19 cellular contexts compared by ENCODE assay signal in the genomic region with DNA sequence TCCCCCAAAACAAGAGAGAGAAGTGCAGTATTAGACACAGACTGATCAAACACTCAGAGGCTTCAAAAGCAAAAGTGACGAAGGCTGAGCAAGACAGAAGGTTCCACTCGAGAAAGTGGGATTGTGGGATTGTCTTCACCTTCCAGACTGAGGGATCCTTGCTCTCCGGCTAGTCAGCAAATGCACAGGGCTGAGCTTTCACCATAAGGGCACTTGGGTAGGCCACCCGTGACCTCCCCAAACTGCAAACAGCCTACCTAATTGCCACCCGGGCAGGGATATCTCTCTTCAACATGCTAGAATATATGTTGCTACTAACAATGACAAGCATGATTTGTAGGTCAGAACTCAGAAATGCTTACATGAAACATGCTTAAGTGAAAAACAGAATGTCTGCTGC. TPM values are rescaled to one million over a fixed set of nuclear protein-coding genes. Genes with fewer than 3 reads are reported as not detected.
A peak's percentile ranks its signal among the peaks of the same experiment; 100 is the strongest.
DNase-seq lines count a peak whose midpoint lies in the region; ATAC-seq and TF ChIP-seq lines count a peak whose summit lies in the region.
"Had no signal": no experiment of that assay in that cellular context is flagged by ENCODE, and none has a peak within 500 bp of the region (broad histone marks: within the 10 kb centered on the region; RNA-seq: fewer than 3 reads in every experiment).

No MANE protein-coding gene starts in this region.

- H3K9me3 ChIP-seq in DND-41 (ENCODE audit: insufficient read depth, low read length, severe bottlenecking) (no peaks in the 10 kb centered on the region), tibial artery (no peaks in the 10 kb centered on the region)
- H3K9me3 ChIP-seq in CD4-positive, alpha-beta memory T cell (ENCODE audit: control insufficient read depth in 1 of 2, low read length in 2 of 2), result no peaks in the 10 kb centered on the region

- TF ChIP-seq CTCF in DND-41 (IDR thresholded peaks at IDR 0.05; ENCODE audit: borderline replicate concordance, extremely low read depth, low read length, poor library complexity, severe bottlenecking) (no peak), VCaP (conservative IDR thresholded peaks at IDR 0.05) (no peak), tibial artery (IDR thresholded peaks at IDR 0.05) (no peak), glutamatergic neuron (IDR thresholded peaks at IDR 0.05; ENCODE audit: partially characterized antibody, unreplicated experiment) (no peak)

- peaks cover 0 to 8% (median 1%) of the 10 kb centered on the region in 4 donors for H3K4me1 Mint-ChIP-seq in CD4-positive, alpha-beta memory T cell
- peaks cover 8% of the 10 kb centered on the region for H3K4me1 Mint-ChIP-seq in glutamatergic neuron (ENCODE audit: low read depth, unreplicated experiment)

- H2AFZ ChIP-seq in DND-41 (ENCODE audit: low read depth, low read length), result no peak overlapping the region

- peaks cover 41 to 56% of the 10 kb centered on the region in 2 donors for H3K36me3 Mint-ChIP-seq in CD4-positive, alpha-beta memory T cell
- H3K36me3 Mint-ChIP-seq in glutamatergic neuron (ENCODE audit: unreplicated experiment), result peaks cover 7% of the 10 kb centered on the region

- H3K27me3 Mint-ChIP-seq in CD4-positive, alpha-beta memory T cell, result no peaks in the 10 kb centered on the region
- H3K27me3 Mint-ChIP-seq in glutamatergic neuron (ENCODE audit: unreplicated experiment), result no peaks in the 10 kb centered on the region

- H3K4me3 ChIP-seq in DND-41 (ENCODE audit: low read depth in 1 of 2, low read length in 2 of 2) (no peak overlapping the region), tibial artery (peak overlapping the region; percentile 2 to 7)
- no peak overlapping the region for H3K4me3 ChIP-seq in CD4-positive, alpha-beta memory T cell (ENCODE audit: low read length in 2 of 2)
- H3K4me3 ChIP-seq: K562 had no signal

- H3K27ac ChIP-seq in DND-41 (ENCODE audit: low read length) (peak overlapping the region; percentile 35), VCaP (peak overlapping the region; percentile 82), tibial artery (peak overlapping the region; percentile 17 to 57)
- H3K27ac ChIP-seq in CD4-positive, alpha-beta memory T cell (ENCODE audit: low read depth, low read length), result no peak overlapping the region

- no peak for DNase-seq in DND-41
- peak; percentile 30 for DNase-seq in medulla oblongata (ENCODE audit: extremely low spot score)
- DNase-seq in tibial artery, result no peak
- DNase-seq in CD4-positive, alpha-beta memory T cell, result no peak
- no peak for DNase-seq in glutamatergic neuron
- no peak for DNase-seq in central memory CD4-positive, alpha-beta T cell
- DNase-seq: Calu3; CD8-positive, alpha-beta T cell; DMS53; NCI-H1105; NCI-H1694; NCI-H2081 treated with DMSO at 0.1 percent for 48 hours; NCI-H446 treated with DMSO at 0.1 percent for 48 hours; NCI-H82; RPMI8226; SIG-M5 had no signal

- intact Hi-C loops in tibial artery (cut with DNase I; ENCODE audit: low total_unique reads), result no loop called here
- intact Hi-C loops in CD4-positive, alpha-beta memory T cell (cut with micrococcal nuclease), result no loop called here

- no peak overlapping the region for H3K27ac Mint-ChIP-seq in CD4-positive, alpha-beta memory T cell
- no peak overlapping the region for H3K27ac Mint-ChIP-seq in glutamatergic neuron (ENCODE audit: unreplicated experiment)
- H3K27ac Mint-ChIP-seq: CD8-positive, alpha-beta T cell had no signal

- H3K79me2 ChIP-seq in DND-41 (ENCODE audit: insufficient read depth, low read length), result peaks cover 5% of the 10 kb centered on the region

- CTCF ChIA-PET in CD4-positive, alpha-beta memory T cell (lab: Charles Lee; ENCODE audit: partially characterized antibody), result interaction anchor here (1.4 kb wide), 1 partner anchor 14 kb away, joined by 3 read pairs; no protein-coding TSS in a partner anchor

- ATAC-seq in DND-41 (ENCODE audit: insufficient read depth, low read depth), result no peak
- ATAC-seq: CD8-positive, alpha-beta T cell; K562 had no signal

- no peak overlapping the region for H3K9ac ChIP-seq in DND-41 (ENCODE audit: low read depth, low read length)

- POLR2A ChIA-PET in CD4-positive, alpha-beta memory T cell (lab: Charles Lee; ENCODE audit: partially characterized antibody), result no interaction called here

- H4K20me1 ChIP-seq in DND-41 (ENCODE audit: insufficient read depth, low read length), result no peaks in the 10 kb centered on the region

- no peak overlapping the region for H3K4me2 ChIP-seq in DND-41 (ENCODE audit: insufficient read depth, low read length)

- H3K36me3 ChIP-seq in DND-41 (ENCODE audit: insufficient read depth, low read length), result peaks cover 76% of the 10 kb centered on the region
- peaks cover 8 to 28% (median 8%) of the 10 kb centered on the region in 3 donors for H3K36me3 ChIP-seq in tibial artery
- H3K36me3 ChIP-seq in CD4-positive, alpha-beta memory T cell (ENCODE audit: insufficient read depth, low read length), result peaks cover 13% of the 10 kb centered on the region

- H3K9me3 Mint-ChIP-seq in CD4-positive, alpha-beta memory T cell, result peaks cover 0 to 5% (median 0%) of the 10 kb centered on the region in 8 donors
- H3K9me3 Mint-ChIP-seq in glutamatergic neuron (ENCODE audit: unreplicated experiment), result peaks cover 2% of the 10 kb centered on the region

- H3K4me1 ChIP-seq in DND-41 (ENCODE audit: insufficient read depth, low read length), result no peaks in the 10 kb centered on the region
- H3K4me1 ChIP-seq in tibial artery, result peaks cover 0 to 18% (median 12%) of the 10 kb centered on the region in 4 donors
- H3K4me1 ChIP-seq in CD4-positive, alpha-beta memory T cell (ENCODE audit: insufficient read depth, low read length), result no peaks in the 10 kb centered on the region

- H3K27me3 ChIP-seq in DND-41 (ENCODE audit: insufficient read depth, low read length, poor library complexity) (no peaks in the 10 kb centered on the region), tibial artery (no peaks in the 10 kb centered on the region)
- H3K27me3 ChIP-seq in CD4-positive, alpha-beta memory T cell (ENCODE audit: insufficient read depth, low read length), result no peaks in the 10 kb centered on the region

- H3K4me3 Mint-ChIP-seq in CD4-positive, alpha-beta memory T cell, result no peak overlapping the region
- H3K4me3 Mint-ChIP-seq in glutamatergic neuron (ENCODE audit: unreplicated experiment), result no peak overlapping the region
- H3K4me3 Mint-ChIP-seq: CD8-positive, alpha-beta T cell had no signal

RNA-seq across cellular contexts. Expression of gene RIPK4, which starts 35.3 kb away (rescaled TPM):
- total RNA-seq in CD4-positive, alpha-beta memory T cell, result under 1 TPM; 0.26 to 0.36 TPM
- polyA plus RNA-seq in CD4-positive, alpha-beta memory T cell, result under 1 TPM in 1 of 2 donors, not detected in 1; 0.16 TPM
- total RNA-seq in glutamatergic neuron (ENCODE audit: unreplicated experiment), result 2.9 TPM
- total RNA-seq: K562 had no signal
- polyA plus RNA-seq: AG04450, K562 had no signal

Comparison
In these comparisons a context has a peak if more than half of its experiments do, and no peak if none do; other contexts are left out.
1. H3K4me3 ChIP-seq: peak in tibial artery (2 of 2); none in DND-41 (0 of 2) and CD4-positive, alpha-beta memory T cell (0 of 2).